Comparison of ENCODE assay signal across 25 cellular contexts in the genomic region with DNA sequence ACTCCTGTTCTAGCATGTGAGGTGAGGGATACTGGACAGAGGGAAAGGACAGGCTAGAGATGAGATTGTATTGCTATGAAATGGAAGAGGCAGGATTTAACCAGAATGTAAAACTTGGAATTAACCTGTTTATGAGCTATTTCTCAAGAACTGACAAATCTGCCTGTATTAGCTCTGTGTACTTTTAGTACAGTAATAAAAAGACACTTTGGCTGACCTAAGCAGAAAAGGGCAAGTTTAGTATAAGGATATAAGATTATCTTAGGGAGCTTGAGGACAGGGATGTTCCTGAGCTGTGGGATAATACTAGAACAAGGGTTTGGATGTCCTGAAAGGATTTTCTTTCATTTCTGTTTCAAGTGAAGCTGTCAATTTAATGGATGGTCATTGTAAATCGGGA. TPM values are rescaled to one million over a fixed set of nuclear protein-coding genes. Genes with fewer than 3 reads are reported as not detected.
DNase-seq lines count a peak whose midpoint lies in the region; ATAC-seq, FAIRE-seq and TF ChIP-seq lines count a peak whose summit lies in the region.
"Had no signal": no experiment of that assay in that cellular context is flagged by ENCODE, and none has a peak within 500 bp of the region (broad histone marks: within the 10 kb centered on the region; RNA-seq: fewer than 3 reads in every experiment).

No MANE protein-coding gene starts in this region.

- peaks cover 10% of the 10 kb centered on the region for H3K4me1 Mint-ChIP-seq in activated T-cell treated with anti-CD3 and anti-CD28 coated beads, Interleukin-2, amount 50 U/mL, for 72 hours (ENCODE audit: low read depth)
- H3K4me1 Mint-ChIP-seq in stimulated activated naive B cell treated with anti-CD40 and anti-IgM and Interleukin-4, amounts not matched to agents 10 μg/mL and 1 μg/mL and 100 μg/mL, for 72 hours: peaks cover 9 to 11% of the 10 kb centered on the region in 2 donors

- no peaks in the 10 kb centered on the region for H3K27me3 Mint-ChIP-seq in activated T-cell treated with anti-CD3 and anti-CD28 coated beads, Interleukin-2, amount 50 U/mL, for 72 hours (ENCODE audit: low read depth)
- no peaks in the 10 kb centered on the region for H3K27me3 Mint-ChIP-seq in stimulated activated naive B cell treated with anti-CD40 and anti-IgM and Interleukin-4, amounts not matched to agents 10 μg/mL and 1 μg/mL and 100 μg/mL, for 72 hours

- no peak for TF ChIP-seq CTCF in LNCaP clone FGC (IDR thresholded peaks at IDR 0.05; ENCODE audit: control insufficient read depth, extremely low read depth, insufficient read depth)
- TF ChIP-seq CTCF in K562 (IDR thresholded peaks at IDR 0.05 in 2 of 3, conservative IDR thresholded peaks at IDR 0.05 in 1 of 3; ENCODE audit: insufficient read depth in 2 of 3, low read depth in 1 of 3, low read length in 3 of 3): no peak
- no peak for TF ChIP-seq CTCF in uterus (IDR thresholded peaks at IDR 0.05)

- H3K4me3 Mint-ChIP-seq in activated T-cell treated with anti-CD3 and anti-CD28 coated beads, Interleukin-2, amount 50 U/mL, for 72 hours: no peak overlapping the region
- H3K4me3 Mint-ChIP-seq in stimulated activated naive B cell treated with anti-CD40 and anti-IgM and Interleukin-4, amounts not matched to agents 10 μg/mL and 1 μg/mL and 100 μg/mL, for 72 hours: no peak overlapping the region

- peak overlapping the region; percentile 14; the same call in 1 of the 2 replicates for H3K4me3 ChIP-seq in LNCaP clone FGC (ENCODE audit: low read depth, low read length)
- H3K4me3 ChIP-seq in K562: no peak overlapping the region
- H3K4me3 ChIP-seq in uterus: no peak overlapping the region
- H3K4me3 ChIP-seq: PC-9, SJSA1 had no signal

- WGBS in K562 (ENCODE audit: insufficient coverage, low coverage, missing lambda C conversion rate): 0% methylated on average over 1 of the region's 1 CpG

- H3K27ac ChIP-seq in K562 (ENCODE audit: extremely low read depth, low read depth, low read length) (no peak overlapping the region), uterus (no peak overlapping the region)
- H3K27ac ChIP-seq: PC-9, SJSA1 had no signal

- TF ChIP-seq RAD21 in K562 (CRISPR knock-in tag; conservative IDR thresholded peaks at IDR 0.05 in 1 of 2, IDR thresholded peaks at IDR 0.05 in 1 of 2): no peak

- no peaks in the 10 kb centered on the region for H3K27me3 ChIP-seq in K562 (ENCODE audit: control insufficient read depth in 2 of 2, insufficient read depth in 2 of 2, low read length in 2 of 2)
- H3K27me3 ChIP-seq in uterus: no peaks in the 10 kb centered on the region
- H3K27me3 ChIP-seq: BE2C, SJSA1 had no signal

- no peak overlapping the region for H3K4me2 ChIP-seq in K562 (ENCODE audit: insufficient read depth, low read length)
- H3K4me2 ChIP-seq: PC-9 had no signal

- TF ChIP-seq EP300 in K562 (IDR thresholded peaks at IDR 0.05; ENCODE audit: low read length): no peak

- no peaks in the 10 kb centered on the region for H3K9me3 Mint-ChIP-seq in activated T-cell treated with anti-CD3 and anti-CD28 coated beads, Interleukin-2, amount 50 U/mL, for 72 hours
- no peaks in the 10 kb centered on the region for H3K9me3 Mint-ChIP-seq in stimulated activated naive B cell treated with anti-CD40 and anti-IgM and Interleukin-4, amounts not matched to agents 10 μg/mL and 1 μg/mL and 100 μg/mL, for 72 hours

- peaks cover 49% of the 10 kb centered on the region for H3K36me3 ChIP-seq in K562 (ENCODE audit: control insufficient read depth, insufficient read depth, low read length)
- H3K36me3 ChIP-seq in uterus: no peaks in the 10 kb centered on the region
- H3K36me3 ChIP-seq: BE2C had no signal

- ATAC-seq in activated T-cell treated with anti-CD3 and anti-CD28 coated beads, Interleukin-2, amount 50 U/mL, for 72 hours (replicated peaks in 1 of 2): no peak
- no peak for ATAC-seq in K562
- no peak for ATAC-seq in stimulated activated naive B cell treated with anti-CD40 and anti-IgM and Interleukin-4, amounts not matched to agents 10 μg/mL and 1 μg/mL and 100 μg/mL, for 72 hours (replicated peaks)
- ATAC-seq: Right ventricle myocardium inferior had no signal

- POLR2A ChIA-PET in K562 (lab: Yijun Ruan, JAX): interaction anchor here (0.6 to 5.4 kb wide), 2 partner anchors 11 to 26 kb away, joined by 3 to 25 read pairs; a partner anchor contains a TSS

- DNase-seq in activated T-cell treated with anti-CD3 and anti-CD28 coated beads, Interleukin-2, amount 50 U/mL, for 72 hours: no peak
- no peak for DNase-seq in activated T-cell treated with anti-CD3 and anti-CD28 coated beads, Interleukin-2, amount 50 U/mL, for 1 hour
- DNase-seq in LNCaP clone FGC (ENCODE audit: low read depth) (no peak), K562 (ENCODE audit: extremely low read depth in 1 of 4, low spot score in 3 of 4) (no peak), uterus (no peak), cerebellar cortex (ENCODE audit: low spot score) (no peak)
- DNase-seq in stimulated activated naive B cell treated with anti-CD40 and anti-IgM and Interleukin-4, amounts not matched to agents 10 μg/mL and 1 μg/mL and 100 μg/mL, for 72 hours: no peak
- DNase-seq: 8988T, ACHN, BE2C, Calu3, DMS79 treated with DMSO at 0.1 percent for 48 hours, GF-D8, KG1, MM.1S, NCI-H1048, NCI-H1417 treated with DMSO at 0.1 percent for 48 hours, NCI-H1694 treated with DMSO at 0.1 percent for 48 hours, NCI-H2081, NCI-H526 treated with DMSO at 0.1 percent for 48 hours, PC-9 had no signal

- H2AFZ ChIP-seq in K562 (ENCODE audit: low read depth, low read length): no peak overlapping the region
- H2AFZ ChIP-seq: PC-9 had no signal

- in situ Hi-C loops in K562 (cut with MboI): no loop called here

- H3K27ac Mint-ChIP-seq in activated T-cell treated with anti-CD3 and anti-CD28 coated beads, Interleukin-2, amount 50 U/mL, for 72 hours: peak overlapping the region; percentile 0
- H3K27ac Mint-ChIP-seq in stimulated activated naive B cell treated with anti-CD40 and anti-IgM and Interleukin-4, amounts not matched to agents 10 μg/mL and 1 μg/mL and 100 μg/mL, for 72 hours: peak overlapping the region; percentile 56

- no peaks in the 10 kb centered on the region for H3K9me1 ChIP-seq in K562 (ENCODE audit: control insufficient read depth, insufficient read depth, low read length)

- H3K9ac ChIP-seq in K562 (ENCODE audit: insufficient read depth in 1 of 2, low read depth in 2 of 2, low read length in 2 of 2): no peak overlapping the region

- H4K20me1 ChIP-seq in K562 (replicated peaks; ENCODE audit: control insufficient read depth, insufficient read depth, low read length): no peaks in the 10 kb centered on the region

- H3K9me3 ChIP-seq in K562 (replicated peaks; ENCODE audit: control insufficient read depth, insufficient read depth, low read depth, low read length) (no peaks in the 10 kb centered on the region), uterus (no peaks in the 10 kb centered on the region)
- H3K9me3 ChIP-seq: BE2C, SJSA1 had no signal

- H3K36me3 Mint-ChIP-seq in activated T-cell treated with anti-CD3 and anti-CD28 coated beads, Interleukin-2, amount 50 U/mL, for 72 hours (ENCODE audit: insufficient read depth in 2 of 2): peaks cover 4 to 10% of the 10 kb centered on the region in 2 donors
- peaks cover 19 to 31% of the 10 kb centered on the region in 2 donors for H3K36me3 Mint-ChIP-seq in stimulated activated naive B cell treated with anti-CD40 and anti-IgM and Interleukin-4, amounts not matched to agents 10 μg/mL and 1 μg/mL and 100 μg/mL, for 72 hours

- BruUV-seq in K562 (replicated peaks; lab: Mats Ljungman, UMichigan): no TSS peak

- intact Hi-C loops in K562 (cut with micrococcal nuclease): no loop called here
- intact Hi-C loops in uterus (cut with DNase I; ENCODE audit: low total_unique reads): no loop called here

- H3K79me2 ChIP-seq in K562 (ENCODE audit: control insufficient read depth, insufficient read depth, low read length): peaks cover 25% of the 10 kb centered on the region; the same call in 2 of the 3 replicates

- no peak for FAIRE-seq in K562 (lab: Jason Lieb, UNC)
- FAIRE-seq: GM12891, H54 had no signal

- CTCF ChIA-PET in K562 (lab: Yijun Ruan, JAX; ENCODE audit: low intra/inter-chr PET ratio): no interaction called here

- H3K4me1 ChIP-seq in K562 (replicated peaks in 1 of 2; ENCODE audit: control insufficient read depth in 2 of 2, insufficient read depth in 2 of 2, low read length in 2 of 2) (no peaks in the 10 kb centered on the region; a peak in 1 of 5 replicates), uterus (no peaks in the 10 kb centered on the region)
- H3K4me1 ChIP-seq: BE2C had no signal

- TF ChIP-seq POLR2A in K562 (conservative IDR thresholded peaks at IDR 0.05) (no peak), uterus (IDR thresholded peaks at IDR 0.05) (no peak)

RNA-seq across cellular contexts. Expression of a gene that starts 11.2 kb away (rescaled TPM):
- total RNA-seq in activated T-cell treated with anti-CD3 and anti-CD28 coated beads, Interleukin-2, amount 50 U/mL, for 72 hours: 10 to 100 TPM; 26.1 to 27.3 TPM
- total RNA-seq in K562 (2011; cell fraction: chromatin; rRNA removed; ENCODE audit: low replicate concordance): 27.0 and 34.0 TPM in 2 replicates
- total RNA-seq in K562 (2011; cell fraction: nucleolus; rRNA removed): 19.2 and 20.9 TPM in 2 replicates
- 24.3 and 31.5 TPM in 2 replicates for total RNA-seq in K562 (2011; cell fraction: nucleoplasm; rRNA removed)
- total RNA-seq in K562 (2014; rRNA removed) (49.7 and 52.9 TPM in 2 replicates), K562 (2014; rRNA removed; fragmentation: Illumina TruSeq; extraction: Trizol) (74.7 and 89.2 TPM in 2 replicates), K562 (2015; rRNA removed; fragmentation: Illumina TruSeq; extraction: Trizol) (72.4 and 74.2 TPM in 2 replicates), K562 (2021) (46.9 and 49.2 TPM in 2 replicates), uterus (10 to 100 TPM; 23.3 to 36.8 (median 25.0) TPM)
- polyA plus RNA-seq in K562 (2011; rRNA removed) (81.2 and 87.8 TPM in 2 replicates), K562 (2014; fragmentation: Illumina TruSeq; extraction: Trizol) (82.4 and 96.7 TPM in 2 replicates), K562 (2014; fragmentation: Nextera tagmentation; extraction: Ambion mirVana) (100 to 1,000 TPM; 104 to 150 TPM), K562 (2014; rRNA removed) (58.2 and 63.7 TPM in 2 replicates)
- 40.2 and 52.3 TPM in 2 replicates for polyA plus RNA-seq in K562 (2011; cell fraction: cytosol; rRNA removed)
- 18.2 and 30.1 TPM in 2 replicates for polyA plus RNA-seq in K562 (2011; cell fraction: nucleus; rRNA removed)
- 45.0 and 64.6 TPM in 2 replicates for polyA plus RNA-seq in K562 (2012)
- polyA minus RNA-seq in K562 (2011; rRNA and poly(A)+ RNA removed): 52.2 and 53.3 TPM in 2 replicates
- 12.5 and 17.4 TPM in 2 replicates for polyA minus RNA-seq in K562 (2011; cell fraction: cytosol; rRNA and poly(A)+ RNA removed)
- polyA minus RNA-seq in K562 (2011; cell fraction: nucleus; rRNA and poly(A)+ RNA removed): 7.3 and 15.4 TPM in 2 replicates

RNA-seq across cellular contexts. Expression of a gene that starts 11.4 kb away (rescaled TPM):
- 100 to 1,000 TPM in 1 of 2 donors, 10 to 100 TPM in 1; 85.3 to 101 TPM for total RNA-seq in activated T-cell treated with anti-CD3 and anti-CD28 coated beads, Interleukin-2, amount 50 U/mL, for 72 hours
- 175 and 251 TPM in 2 replicates for total RNA-seq in K562 (2011; cell fraction: chromatin; rRNA removed; ENCODE audit: low replicate concordance)
- 114 and 139 TPM in 2 replicates for total RNA-seq in K562 (2011; cell fraction: nucleolus; rRNA removed)
- total RNA-seq in K562 (2011; cell fraction: nucleoplasm; rRNA removed): 164 and 175 TPM in 2 replicates
- total RNA-seq in K562 (2014; rRNA removed) (278 and 343 TPM in 2 replicates), K562 (2014; rRNA removed; fragmentation: Illumina TruSeq; extraction: Trizol) (198 and 205 TPM in 2 replicates), K562 (2015; rRNA removed; fragmentation: Illumina TruSeq; extraction: Trizol) (192 and 193 TPM in 2 replicates), K562 (2021) (163 and 164 TPM in 2 replicates), uterus (10 to 100 TPM; 35.1 to 99.5 (median 58.5) TPM)
- polyA plus RNA-seq in K562 (2011; rRNA removed) (184 and 230 TPM in 2 replicates), K562 (2014; fragmentation: Illumina TruSeq; extraction: Trizol) (147 and 155 TPM in 2 replicates), K562 (2014; fragmentation: Nextera tagmentation; extraction: Ambion mirVana) (10 to 100 TPM; 48.7 to 58.0 TPM), K562 (2014; rRNA removed) (158 and 209 TPM in 2 replicates)
- polyA plus RNA-seq in K562 (2011; cell fraction: cytosol; rRNA removed): 182 and 183 TPM in 2 replicates
- 113 and 118 TPM in 2 replicates for polyA plus RNA-seq in K562 (2011; cell fraction: nucleus; rRNA removed)
- 80.7 and 123 TPM in 2 replicates for polyA plus RNA-seq in K562 (2012)
- 305 and 349 TPM in 2 replicates for polyA minus RNA-seq in K562 (2011; rRNA and poly(A)+ RNA removed)
- polyA minus RNA-seq in K562 (2011; cell fraction: cytosol; rRNA and poly(A)+ RNA removed): 133 and 157 TPM in 2 replicates
- polyA minus RNA-seq in K562 (2011; cell fraction: nucleus; rRNA and poly(A)+ RNA removed): 58.4 and 89.9 TPM in 2 replicates
